ENCODE assay signal across 16 cellular contexts in genomic region chr5:173793677-173794570, GRCh38.
A peak's percentile ranks its signal among the peaks of the same experiment; 100 is the strongest.
DNase-seq lines count a peak whose midpoint lies in the region; ATAC-seq, FAIRE-seq and TF ChIP-seq lines count a peak whose summit lies in the region.
"Had no signal": no experiment of that assay in that cellular context is flagged by ENCODE, and none has a peak within 500 bp of the region (broad histone marks: within the 10 kb centered on the region; RNA-seq: fewer than 3 reads in every experiment).

No MANE protein-coding gene starts in this region.

- H4K20me1 ChIP-seq in keratinocyte (ENCODE audit: control insufficient read depth, extremely low read depth, insufficient read depth, low read length), result no peaks in the 10 kb centered on the region

- H3K4ac ChIP-seq in trophoblast cell (ENCODE audit: low read depth, low read length), result no peak overlapping the region

- CTCF ChIA-PET in RWPE1 (lab: Yijun Ruan, JAX), result interaction anchor here (0.6 to 0.9 kb wide), 3 partner anchors 8 to 922 kb away, joined by 3 to 4 read pairs (median 3); no protein-coding TSS in a partner anchor

- H3K36me3 ChIP-seq in keratinocyte (ENCODE audit: control insufficient read depth in 2 of 2, extremely low read depth in 1 of 2, insufficient read depth in 2 of 2, low read length in 2 of 2), result no peaks in the 10 kb centered on the region
- H3K36me3 ChIP-seq in trophoblast cell (ENCODE audit: control insufficient read depth in 1 of 2, insufficient read depth in 2 of 2, low read length in 2 of 2), result no peaks in the 10 kb centered on the region
- H3K36me3 ChIP-seq: gastroesophageal sphincter had no signal

- no CpG with 5 or more reads among the region's 16 CpGs for WGBS in trophoblast cell (ENCODE audit: extremely low coverage, insufficient coverage, insufficient read length)

- H3K27ac ChIP-seq in RWPE1 (peak overlapping the region; percentile 49), keratinocyte (ENCODE audit: control insufficient read depth, insufficient read depth, low read length) (no peak overlapping the region), trophoblast cell (ENCODE audit: low read depth, low read length) (no peak overlapping the region)
- H3K27ac ChIP-seq: gastroesophageal sphincter had no signal

- FAIRE-seq in keratinocyte (lab: Jason Lieb, UNC), result no peak
- no peak for FAIRE-seq in GM12892 (lab: Jason Lieb, UNC)

- no peak overlapping the region for H2BK5ac ChIP-seq in trophoblast cell (ENCODE audit: low read depth, low read length, poor library complexity)

- POLR2A ChIA-PET in RWPE1 (lab: Yijun Ruan, JAX; ENCODE audit: low non-redundant PET), result no interaction called here

- H3K9ac ChIP-seq in keratinocyte (ENCODE audit: control insufficient read depth, extremely low read depth, insufficient read depth, low read length), result no peak overlapping the region
- H3K9ac ChIP-seq in trophoblast cell (ENCODE audit: low read length), result no peak overlapping the region

- H3K23ac ChIP-seq in trophoblast cell (ENCODE audit: low read length), result no peak overlapping the region

- H4K12ac ChIP-seq in trophoblast cell (ENCODE audit: low read depth, low read length), result no peak overlapping the region

- H2BK12ac ChIP-seq in trophoblast cell (ENCODE audit: low read length), result peak overlapping the region; percentile 37

- no peak overlapping the region for H4K8ac ChIP-seq in trophoblast cell (ENCODE audit: low read depth, low read length)

- H3K27ac Mint-ChIP-seq in HFFc6, result no peak overlapping the region
- H3K27ac Mint-ChIP-seq: IgD-negative memory B cell had no signal

- no peak for ATAC-seq in HG03039 (IDR thresholded peaks at IDR 0.05; ENCODE audit: unreplicated experiment)
- ATAC-seq: gastroesophageal sphincter, sciatic nerve had no signal

- peak overlapping the region; percentile 73 for H2AK5ac ChIP-seq in trophoblast cell (ENCODE audit: low read length)

- peaks cover 18% of the 10 kb centered on the region for H3K4me1 Mint-ChIP-seq in HFFc6 (ENCODE audit: low read depth)

- peaks cover 11% of the 10 kb centered on the region for H3K4me1 ChIP-seq in keratinocyte (ENCODE audit: control insufficient read depth, extremely low read depth, insufficient read depth, low read length)
- peaks cover 3 to 10% of the 10 kb centered on the region in 2 experiments for H3K4me1 ChIP-seq in trophoblast cell (ENCODE audit: control insufficient read depth in 1 of 2, insufficient read depth in 2 of 2, low read length in 2 of 2)
- H3K4me1 ChIP-seq: gastroesophageal sphincter had no signal

- peaks cover 12% of the 10 kb centered on the region for H3K27me3 Mint-ChIP-seq in HFFc6 (ENCODE audit: insufficient read depth)

- no peaks in the 10 kb centered on the region for H3K79me1 ChIP-seq in trophoblast cell (ENCODE audit: low read length)

- H3K27me3 ChIP-seq in keratinocyte (ENCODE audit: control insufficient read depth, extremely low read depth, insufficient read depth, low read length) (no peaks in the 10 kb centered on the region), trophoblast cell (ENCODE audit: insufficient read depth, low read length) (no peaks in the 10 kb centered on the region)
- H3K27me3 ChIP-seq: gastroesophageal sphincter had no signal

- DNase-seq in HFFc6 (peak; percentile 20), RWPE1 (ENCODE audit: low spot score) (peak; percentile 50), keratinocyte (ENCODE audit: low read depth, low spot score) (peak; percentile 7), trophoblast cell (no peak), GM12892 (ENCODE audit: insufficient read length) (no peak), CD1c-positive myeloid dendritic cell (ENCODE audit: extremely low spot score) (no peak)
- no peak for DNase-seq in activated T-cell treated with anti-CD3 and anti-CD28 coated beads, Interleukin-2, amount 50 U/mL, for 1 hour
- DNase-seq: activated naive CD4-positive, alpha-beta T cell; aorta; mesendoderm; nucleus accumbens; SHP77 treated with DMSO at 0.1 percent for 48 hours had no signal

- no peaks in the 10 kb centered on the region for H3K36me3 Mint-ChIP-seq in HFFc6 (ENCODE audit: low read depth)

- H3K9me1 ChIP-seq in keratinocyte (ENCODE audit: control insufficient read depth, extremely low read depth, insufficient read depth, low read length), result no peaks in the 10 kb centered on the region

- H2BK120ac ChIP-seq in trophoblast cell (ENCODE audit: insufficient read depth, low read length, poor library complexity), result no peak overlapping the region

- TF ChIP-seq CTCF in HFFc6 (IDR thresholded peaks at IDR 0.05) (no peak), RWPE1 (conservative IDR thresholded peaks at IDR 0.05; ENCODE audit: low read depth) (no peak), keratinocyte (optimal IDR thresholded peaks at IDR 0.05 in 1 of 3, IDR thresholded peaks at IDR 0.05 in 1 of 3, conservative IDR thresholded peaks at IDR 0.05 in 1 of 3; ENCODE audit: extremely low read depth in 1 of 3, insufficient read depth in 2 of 3, low read length in 3 of 3) (no peak)

- H3K4me2 ChIP-seq in keratinocyte (ENCODE audit: control insufficient read depth, extremely low read depth, insufficient read depth, low read depth, low read length) (peak overlapping the region; percentile 17), trophoblast cell (ENCODE audit: low read length) (no peak overlapping the region)

- no peak overlapping the region for H3K14ac ChIP-seq in trophoblast cell (ENCODE audit: low read length)

- H3K79me2 ChIP-seq in keratinocyte (ENCODE audit: control insufficient read depth, insufficient read depth, low read length) (no peaks in the 10 kb centered on the region), trophoblast cell (ENCODE audit: control insufficient read depth, insufficient read depth, low read length, poor library complexity) (no peaks in the 10 kb centered on the region)

- H4K91ac ChIP-seq in trophoblast cell (ENCODE audit: low read depth, low read length), result peak overlapping the region; percentile 28

- H3K4me3 ChIP-seq in keratinocyte (ENCODE audit: control insufficient read depth in 2 of 3, extremely low read depth in 1 of 3, insufficient read depth in 2 of 3, low read depth in 1 of 3, low read length in 3 of 3) (no peak overlapping the region), trophoblast cell (ENCODE audit: low read depth, low read length) (no peak overlapping the region)
- H3K4me3 ChIP-seq: gastroesophageal sphincter had no signal

- no peaks in the 10 kb centered on the region for H3K9me3 Mint-ChIP-seq in HFFc6
- H3K9me3 Mint-ChIP-seq: IgD-negative memory B cell had no signal

- no peak overlapping the region for H2AFZ ChIP-seq in keratinocyte (ENCODE audit: control insufficient read depth, low read length)
- no peak overlapping the region for H2AFZ ChIP-seq in trophoblast cell (ENCODE audit: insufficient read depth, low read length, poor library complexity)

- dilution Hi-C loops in keratinocyte (cut with MboI; ENCODE audit: extremely low pct_ligation_motif_present, low sequenced_read_pairs), result no loop called here

- no peak overlapping the region for H3K18ac ChIP-seq in trophoblast cell (ENCODE audit: low read length)

- H3K4me3 Mint-ChIP-seq in HFFc6, result no peak overlapping the region
- H3K4me3 Mint-ChIP-seq: IgD-negative memory B cell had no signal

- H3K9me3 ChIP-seq in keratinocyte (ENCODE audit: control insufficient read depth, low read depth, low read length) (no peaks in the 10 kb centered on the region), trophoblast cell (ENCODE audit: insufficient read depth, low read depth, low read length) (no peaks in the 10 kb centered on the region)
- H3K9me3 ChIP-seq: gastroesophageal sphincter had no signal

- no peak for TF ChIP-seq POLR2A in GM12892 (IDR thresholded peaks at IDR 0.05; ENCODE audit: low read depth, low read length)

Comparison
In these comparisons a context has a peak if more than half of its experiments do, and no peak if none do; other contexts are left out.
1. DNase-seq: peak in HFFc6 (single experiment), RWPE1 (single experiment) and keratinocyte (single experiment); none in trophoblast cell (0 of 2), GM12892 (single experiment), CD1c-positive myeloid dendritic cell (single experiment) and activated T-cell treated with anti-CD3 and anti-CD28 coated beads, Interleukin-2, amount 50 U/mL, for 1 hour (single experiment).